Comparison of ENCODE assay signal across 8 cellular contexts in genomic region chr1:145464708-145465336, GRCh38. TPM values are rescaled to one million over a fixed set of nuclear protein-coding genes. Genes with fewer than 3 reads are reported as not detected.
DNase-seq lines count a peak whose midpoint lies in the region; ATAC-seq and TF ChIP-seq lines count a peak whose summit lies in the region.
"Not testable (repeated sequence)": the region's sequence is repeated elsewhere in the genome, so short reads cannot be mapped to it uniquely, and the experiment has no call there.

No MANE protein-coding gene starts in this region.

- H3K4me3 ChIP-seq in HFF-Myc (replicated peaks; ENCODE audit: low read depth, low read length) = peak overlapping the region; percentile 18; the same call in 1 of the 2 replicates
- peak overlapping the region; percentile 11 for H3K4me3 ChIP-seq in WERI-Rb-1 (ENCODE audit: low read depth, low read length)
- H3K4me3 ChIP-seq in brain microvascular endothelial cell (ENCODE audit: low read depth, low read length) = peak overlapping the region; percentile 40
- peak overlapping the region; percentile 39 to 48 for H3K4me3 ChIP-seq in gastroesophageal sphincter
- H3K4me3 ChIP-seq in tibial artery = peak overlapping the region; percentile 51 to 61

- not testable (repeated sequence) for TF ChIP-seq POLR2A in gastroesophageal sphincter (IDR thresholded peaks at IDR 0.05)

- peak overlapping the region; percentile 19; the same call in 1 of the 2 replicates for H3K9ac ChIP-seq in ES-I3 (ENCODE audit: low read depth, low read length)

- not testable (repeated sequence) for H3K27me3 ChIP-seq in WERI-Rb-1 (ENCODE audit: insufficient read depth, low read depth, severe bottlenecking); brain microvascular endothelial cell (replicated peaks); tibial artery
- peaks cover 44% of the 10 kb centered on the region for H3K27me3 ChIP-seq in gastroesophageal sphincter

- peak overlapping the region in 1 of 3 experiments; percentile 98 for H3K27ac Mint-ChIP-seq in nephron

- WGBS in gastroesophageal sphincter (ENCODE audit: low coverage in 1 of 2), 2 donors = 0% methylated on average over 1 of the region's 21 CpGs; no CpG with 5 or more reads in 1 of the 2 donors

- intact Hi-C loops in tibial artery (cut with DNase I; ENCODE audit: low total_unique reads) = not testable (repeated sequence)

- not testable (repeated sequence) for TF ChIP-seq EP300 in gastroesophageal sphincter (IDR thresholded peaks at IDR 0.05)

- not testable (repeated sequence) for H3K36me3 Mint-ChIP-seq in nephron (ENCODE audit: low read depth)

- ATAC-seq in HG03520 (IDR thresholded peaks at IDR 0.05; ENCODE audit: unreplicated experiment) (peak; percentile 4), gastroesophageal sphincter (peak; percentile 16)

- DNase-seq in HFF-Myc (ENCODE audit: extremely low read depth, low read depth); WERI-Rb-1; brain microvascular endothelial cell; tibial artery: not testable (repeated sequence)

- in situ Hi-C loops in brain microvascular endothelial cell (cut with HindIII; ENCODE audit: low pct_ligation_motif_present, low sequenced_read_pairs) = not testable (repeated sequence)

- peak overlapping the region; percentile 79 to 87 (median 86) for H3K4me3 Mint-ChIP-seq in nephron

- H3K4me1 Mint-ChIP-seq in nephron = not testable (repeated sequence)

- not testable (repeated sequence) for H3K9me3 Mint-ChIP-seq in nephron

- not testable (repeated sequence) for H3K4me1 ChIP-seq in ES-I3 (ENCODE audit: insufficient read depth, low read length); gastroesophageal sphincter; tibial artery

- H3K27ac ChIP-seq in WERI-Rb-1, brain microvascular endothelial cell, gastroesophageal sphincter, tibial artery: not testable (repeated sequence)

- not testable (repeated sequence) for H3K9me3 ChIP-seq in ES-I3 (ENCODE audit: control insufficient read depth, insufficient read depth, low read length); WERI-Rb-1 (ENCODE audit: severe bottlenecking); gastroesophageal sphincter; tibial artery

- not testable (repeated sequence) for TF ChIP-seq CTCF in HFF-Myc (IDR thresholded peaks at IDR 0.05; ENCODE audit: low read depth, low read length, missing control alignments); WERI-Rb-1 (IDR thresholded peaks at IDR 0.05; ENCODE audit: low read depth, low read length); brain microvascular endothelial cell (IDR thresholded peaks at IDR 0.05; ENCODE audit: low read depth, low read length, missing control alignments); gastroesophageal sphincter (IDR thresholded peaks at IDR 0.05); nephron (IDR thresholded peaks at IDR 0.05; ENCODE audit: unreplicated experiment in 3 of 3); tibial artery (IDR thresholded peaks at IDR 0.05)

- H3K36me3 ChIP-seq in ES-I3 (ENCODE audit: insufficient read depth, low read length); WERI-Rb-1; brain microvascular endothelial cell (replicated peaks); gastroesophageal sphincter; tibial artery: not testable (repeated sequence)

- H3K27me3 Mint-ChIP-seq in nephron (ENCODE audit: low read depth) = peaks cover 46% of the 10 kb centered on the region

RNA-seq across cellular contexts. Expression of gene NBPF20, which starts 39.4 kb away (rescaled TPM):
- 1 to 10 TPM; 1.7 to 9.5 (median 3.3) TPM for total RNA-seq in gastroesophageal sphincter
